12 cellular contexts compared by ENCODE assay signal in the genomic region with DNA sequence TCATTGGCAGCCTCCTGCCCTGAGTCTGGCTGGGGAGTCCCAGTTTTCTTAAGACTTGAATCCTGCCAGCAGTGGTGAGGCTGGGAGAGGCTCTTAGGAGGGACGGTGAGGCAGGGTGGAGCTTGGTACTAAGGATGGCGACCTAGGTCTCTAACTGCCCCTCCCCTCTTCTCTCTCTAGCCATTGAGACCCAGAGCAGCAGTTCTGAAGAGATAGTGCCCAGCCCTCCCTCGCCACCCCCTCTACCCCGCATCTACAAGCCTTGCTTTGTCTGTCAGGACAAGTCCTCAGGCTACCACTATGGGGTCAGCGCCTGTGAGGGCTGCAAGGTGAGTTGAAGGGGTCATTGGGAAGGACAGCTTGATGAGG. TPM values are rescaled to one million over a fixed set of nuclear protein-coding genes. Genes with fewer than 3 reads are reported as not detected.
DNase-seq lines count a peak whose midpoint lies in the region; ATAC-seq, FAIRE-seq and TF ChIP-seq lines count a peak whose summit lies in the region.
"Had no signal": no experiment of that assay in that cellular context is flagged by ENCODE, and none has a peak within 500 bp of the region (broad histone marks: within the 10 kb centered on the region; RNA-seq: fewer than 3 reads in every experiment).

No MANE protein-coding gene starts in this region.

- TF ChIP-seq CTCF in kidney (IDR thresholded peaks at IDR 0.05; ENCODE audit: borderline replicate concordance, extremely low read depth, insufficient read depth) (no peak), gastrocnemius medialis (IDR thresholded peaks at IDR 0.05 in 4 of 5, conservative IDR thresholded peaks at IDR 0.05 in 1 of 5) (no peak)

- peak overlapping the region; percentile 74 to 93 for H3K27ac ChIP-seq in kidney (ENCODE audit: low read depth in 2 of 2, low read length in 2 of 2)
- peak overlapping the region; percentile 95 to 100 (median 98) for H3K27ac ChIP-seq in gastrocnemius medialis

- in situ Hi-C loops in gastrocnemius medialis (cut with MboI; ENCODE audit: low sequenced_read_pairs in 4 of 4) = no loop called here

- no peak for TF ChIP-seq POLR2A in gastrocnemius medialis (IDR thresholded peaks at IDR 0.05)

- H3K4me1 Mint-ChIP-seq in activated naive CD8-positive, alpha-beta T cell treated with anti-CD3 and anti-CD28 coated beads for 36 hours = peaks cover 63% of the 10 kb centered on the region

- intact Hi-C loops in kidney (cut with DNase I) = no loop called here
- intact Hi-C loops in gastrocnemius medialis (cut with DNase I; ENCODE audit: low total_unique reads) = loop anchor here (10.0 kb wide), 1 partner anchor 1153 kb away; the partner anchor contains the start of gene CACNB1

- H3K9ac ChIP-seq in kidney (ENCODE audit: low read length in 2 of 2) = peak overlapping the region in 1 of 2 donors; percentile 22

- no peak for FAIRE-seq in kidney (lab: Jason Lieb, UNC)

- DNase-seq in H7 (peak; percentile 78), kidney (no peak), gastrocnemius medialis (no peak), Ammon's horn (ENCODE audit: low spot score) (no peak), AG20443 (ENCODE audit: low spot score) (no peak), NCI-H82 (lab: John Stamatoyannopoulos, UW) (no peak), D341Med (ENCODE audit: low spot score) (no peak)
- DNase-seq in activated naive CD8-positive, alpha-beta T cell treated with anti-CD3 and anti-CD28 coated beads for 36 hours = no peak
- DNase-seq: activated gamma-delta T cell; NCI-H526; stimulated activated CD4-positive, alpha-beta T cell treated with anti-CD3 and anti-CD28 coated beads, Interleukin-4, amount 100 ng/mL, for 4 hours had no signal

- peaks cover 26% of the 10 kb centered on the region; the same call in 1 of the 2 replicates for H3K27me3 ChIP-seq in H7 (ENCODE audit: control insufficient read depth, insufficient read depth, low read length)
- H3K27me3 ChIP-seq in gastrocnemius medialis = no peaks in the 10 kb centered on the region

- no peaks in the 10 kb centered on the region for H3K9me3 Mint-ChIP-seq in activated naive CD8-positive, alpha-beta T cell treated with anti-CD3 and anti-CD28 coated beads for 36 hours

- peaks cover 13% of the 10 kb centered on the region for H3K36me3 Mint-ChIP-seq in activated naive CD8-positive, alpha-beta T cell treated with anti-CD3 and anti-CD28 coated beads for 36 hours

- H3K4me3 Mint-ChIP-seq in activated naive CD8-positive, alpha-beta T cell treated with anti-CD3 and anti-CD28 coated beads for 36 hours = no peak overlapping the region

- no peak overlapping the region for H3K4me3 ChIP-seq in H7 (ENCODE audit: insufficient read depth, low read depth, low read length)
- peak overlapping the region in 1 of 2 donors; percentile 39 for H3K4me3 ChIP-seq in kidney (ENCODE audit: low read length in 2 of 2)
- peak overlapping the region in 2 of 4 donors; percentile 4 to 27 for H3K4me3 ChIP-seq in gastrocnemius medialis

- peaks cover 66 to 88% of the 10 kb centered on the region in 2 donors for H3K4me1 ChIP-seq in kidney (ENCODE audit: control insufficient read depth in 1 of 2, insufficient read depth in 1 of 2, low read depth in 1 of 2, low read length in 2 of 2)
- H3K4me1 ChIP-seq in gastrocnemius medialis = peaks cover 78 to 88% of the 10 kb centered on the region in 2 donors

- peak overlapping the region; percentile 54 for H3K27ac Mint-ChIP-seq in activated naive CD8-positive, alpha-beta T cell treated with anti-CD3 and anti-CD28 coated beads for 36 hours

- no peaks in the 10 kb centered on the region for H3K27me3 Mint-ChIP-seq in activated naive CD8-positive, alpha-beta T cell treated with anti-CD3 and anti-CD28 coated beads for 36 hours

- ATAC-seq in gastrocnemius medialis = no peak

- H3K9me3 ChIP-seq in kidney (ENCODE audit: control insufficient read depth in 1 of 2, low read length in 2 of 2) (no peaks in the 10 kb centered on the region), gastrocnemius medialis (no peaks in the 10 kb centered on the region)

- peaks cover 7% of the 10 kb centered on the region for H3K36me3 ChIP-seq in H7 (replicated peaks; ENCODE audit: control insufficient read depth, insufficient read depth, low read length)
- H3K36me3 ChIP-seq in kidney (ENCODE audit: control insufficient read depth in 1 of 2, insufficient read depth in 2 of 2, low read length in 2 of 2) = peaks cover 16 to 32% of the 10 kb centered on the region in 2 donors
- peaks cover 0 to 14% of the 10 kb centered on the region in 2 donors for H3K36me3 ChIP-seq in gastrocnemius medialis

RNA-seq across cellular contexts. Expression of gene GJD3, which starts 16.4 kb away (rescaled TPM):
- total RNA-seq in H7 (2014; rRNA removed; shearing (Covaris generic)) = 0.38 and 1.2 TPM in 2 replicates
- total RNA-seq in activated naive CD8-positive, alpha-beta T cell treated with anti-CD3 and anti-CD28 coated beads for 36 hours = not detected
- total RNA-seq in kidney = 2.6 TPM
- not detected for polyA plus RNA-seq in kidney (ENCODE audit: insufficient read depth, low read depth, low replicate concordance)
- total RNA-seq in gastrocnemius medialis = 1 to 10 TPM in 1 of 4 donors, under 1 TPM in 1, not detected in 2; 0.98 to 1.2 TPM
- total RNA-seq: G401 had no signal

RNA-seq across cellular contexts. Expression of gene RARA, which starts 39.1 kb away (rescaled TPM):
- 19.3 and 22.1 TPM in 2 replicates for total RNA-seq in H7 (2014; rRNA removed; shearing (Covaris generic))
- 10 to 100 TPM; 31.2 to 33.3 TPM for total RNA-seq in activated naive CD8-positive, alpha-beta T cell treated with anti-CD3 and anti-CD28 coated beads for 36 hours
- total RNA-seq in kidney (45.7 TPM), gastrocnemius medialis (10 to 100 TPM; 20.3 to 67.0 (median 48.4) TPM)
- polyA plus RNA-seq in kidney (ENCODE audit: insufficient read depth, low read depth, low replicate concordance) = 22.5 TPM
